In genomic region chr1:32500387-32501209, GRCh38 we compare ENCODE assay signal across 8 cellular contexts. TPM values are rescaled to one million over a fixed set of nuclear protein-coding genes. Genes with fewer than 3 reads are reported as not detected.
A peak's percentile ranks its signal among the peaks of the same experiment; 100 is the strongest.
DNase-seq lines count a peak whose midpoint lies in the region; ATAC-seq lines count a peak whose summit lies in the region.

No MANE protein-coding gene starts in this region.

- H3K27me3 ChIP-seq in BLaER1, result no peaks in the 10 kb centered on the region

- H3K9me3 Mint-ChIP-seq in T-helper 2 cell treated with Interferon-gamma antibody and Interleukin-4, amounts not matched to agents 5 μg/mL and 100 μg/mL, for 36 hours, result no peaks in the 10 kb centered on the region

- peak overlapping the region; percentile 81 for H3K4me2 ChIP-seq in BLaER1

- H3K9ac ChIP-seq in BLaER1, result peak overlapping the region; percentile 84

- H3K27ac Mint-ChIP-seq in T-helper 2 cell treated with Interferon-gamma antibody and Interleukin-4, amounts not matched to agents 5 μg/mL and 100 μg/mL, for 36 hours, result no peak overlapping the region

- H3K4me1 ChIP-seq in BLaER1, result peaks cover 20% of the 10 kb centered on the region; the same call in 1 of the 2 replicates

- H3K4me3 ChIP-seq in BLaER1, result peak overlapping the region; percentile 79

- H4K20me1 ChIP-seq in BLaER1, result no peaks in the 10 kb centered on the region

- H3K27me3 Mint-ChIP-seq in T-helper 2 cell treated with Interferon-gamma antibody and Interleukin-4, amounts not matched to agents 5 μg/mL and 100 μg/mL, for 36 hours (ENCODE audit: low read depth), result peaks cover 49% of the 10 kb centered on the region

- H3K9me3 ChIP-seq in BLaER1, result no peaks in the 10 kb centered on the region

- peak; percentile 62 for DNase-seq in GM19238 (ENCODE audit: insufficient read length, low spot score)
- DNase-seq in NCI-H1092 treated with DMSO at 0.1 percent for 48 hours (lab: John Stamatoyannopoulos, UW), result peak; percentile 76
- DNase-seq in T-helper 2 cell treated with Interferon-gamma antibody and Interleukin-4, amounts not matched to agents 5 μg/mL and 100 μg/mL, for 36 hours (ENCODE audit: low spot score), result peak; percentile 35
- peak; percentile 41 for DNase-seq in dedifferentiated amniotic fluid mesenchymal stem cell (ENCODE audit: extremely low spot score)
- DNase-seq in left colon, result peak; percentile 42 to 68
- DNase-seq in stimulated activated CD4-positive, alpha-beta T cell treated with anti-CD3 and anti-CD28 coated beads, Interleukin-1b, Interleukin-23, amount 100 ng/mL, for 48 hours, result peak; percentile 6
- no peak for DNase-seq in NCI-H1048 (lab: John Stamatoyannopoulos, UW)

- peak; percentile 92 for ATAC-seq in left colon

- H3K27ac ChIP-seq in BLaER1, result peak overlapping the region; percentile 84

- intact Hi-C loops in left colon (cut with DNase I, micrococcal nuclease), result no loop called here

- H3K4me3 Mint-ChIP-seq in T-helper 2 cell treated with Interferon-gamma antibody and Interleukin-4, amounts not matched to agents 5 μg/mL and 100 μg/mL, for 36 hours, result peak overlapping the region; percentile 72

- H3K36me3 Mint-ChIP-seq in T-helper 2 cell treated with Interferon-gamma antibody and Interleukin-4, amounts not matched to agents 5 μg/mL and 100 μg/mL, for 36 hours (ENCODE audit: low read depth), result no peaks in the 10 kb centered on the region

- H3K4me1 Mint-ChIP-seq in T-helper 2 cell treated with Interferon-gamma antibody and Interleukin-4, amounts not matched to agents 5 μg/mL and 100 μg/mL, for 36 hours (ENCODE audit: low read depth), result peaks cover 5% of the 10 kb centered on the region

- no peaks in the 10 kb centered on the region for H3K36me3 ChIP-seq in BLaER1

RNA-seq across cellular contexts. Expression of gene ZBTB8B, which starts 35.7 kb away (rescaled TPM):
- total RNA-seq in left colon, result not detected

RNA-seq across cellular contexts. Expression of gene ZBTB8A, which starts 38.6 kb away (rescaled TPM):
- 1 to 10 TPM; 6.0 to 6.7 TPM for total RNA-seq in left colon
